Comparison of ENCODE assay signal across 9 cellular contexts in genomic region chr11:61752925-61753551, GRCh38. TPM values are rescaled to one million over a fixed set of nuclear protein-coding genes. Genes with fewer than 3 reads are reported as not detected.
DNase-seq lines count a peak whose midpoint lies in the region; ATAC-seq and TF ChIP-seq lines count a peak whose summit lies in the region.
"Had no signal": no experiment of that assay in that cellular context is flagged by ENCODE, and none has a peak within 500 bp of the region (broad histone marks: within the 10 kb centered on the region; RNA-seq: fewer than 3 reads in every experiment).

No MANE protein-coding gene starts in this region.

- H3K27me3 Mint-ChIP-seq in activated T-cell treated with anti-CD3 and anti-CD28 coated beads, Interleukin-2, amount 50 U/mL, for 72 hours (ENCODE audit: low read depth): peaks cover 30% of the 10 kb centered on the region

- H3K27me3 ChIP-seq in body of pancreas: no peaks in the 10 kb centered on the region
- H3K27me3 ChIP-seq in lung (ENCODE audit: control insufficient read depth, insufficient read depth): no peaks in the 10 kb centered on the region
- peaks cover 0 to 39% of the 10 kb centered on the region in 2 donors for H3K27me3 ChIP-seq in tibial artery

- ATAC-seq in activated T-cell treated with anti-CD3 and anti-CD28 coated beads, Interleukin-2, amount 50 U/mL, for 72 hours (replicated peaks in 1 of 2): peak in 1 of 2 donors; percentile 1
- ATAC-seq in body of pancreas: no peak
- no peak for ATAC-seq in lung (ENCODE audit: insufficient read depth, low FRiP score)

- H3K4me3 Mint-ChIP-seq in activated T-cell treated with anti-CD3 and anti-CD28 coated beads, Interleukin-2, amount 50 U/mL, for 72 hours: peak overlapping the region; percentile 78 to 81

- H3K9me3 ChIP-seq in body of pancreas (no peaks in the 10 kb centered on the region), lung (ENCODE audit: control insufficient read depth in 2 of 2, insufficient read depth in 1 of 2, low read length in 1 of 2) (no peaks in the 10 kb centered on the region), tibial artery (no peaks in the 10 kb centered on the region)

- H3K4me3 ChIP-seq in body of pancreas (peak overlapping the region; percentile 37 to 44), lung (peak overlapping the region; percentile 40), tibial artery (peak overlapping the region; percentile 36 to 55)

- 10 to 17% methylated on average over 12 to 17 of the region's 17 CpGs for WGBS in body of pancreas, 2 donors
- 33 to 39% methylated on average over 17 of the region's 17 CpGs for WGBS in lung, 2 donors

- H3K4me1 ChIP-seq in body of pancreas: peaks cover 66% of the 10 kb centered on the region
- no peaks in the 10 kb centered on the region for H3K4me1 ChIP-seq in lung (ENCODE audit: control insufficient read depth in 2 of 2, insufficient read depth in 2 of 2, low read length in 2 of 2)
- H3K4me1 ChIP-seq in tibial artery: peaks cover 0 to 10% (median 6%) of the 10 kb centered on the region in 4 donors

- POLR2A ChIA-PET in HEK293T (lab: Yijun Ruan, JAX): no interaction called here

- peaks cover 27% of the 10 kb centered on the region for H3K4me1 Mint-ChIP-seq in activated T-cell treated with anti-CD3 and anti-CD28 coated beads, Interleukin-2, amount 50 U/mL, for 72 hours (ENCODE audit: low read depth)

- H3K36me3 ChIP-seq in body of pancreas (replicated peaks in 1 of 2; ENCODE audit: insufficient read depth in 1 of 2, low read depth in 2 of 2) (no peaks in the 10 kb centered on the region), lung (ENCODE audit: control insufficient read depth in 2 of 2, insufficient read depth in 2 of 2, low read length in 2 of 2) (no peaks in the 10 kb centered on the region), tibial artery (no peaks in the 10 kb centered on the region)

- no peaks in the 10 kb centered on the region for H3K9me3 Mint-ChIP-seq in activated T-cell treated with anti-CD3 and anti-CD28 coated beads, Interleukin-2, amount 50 U/mL, for 72 hours

- H3K27ac ChIP-seq in body of pancreas (peak overlapping the region; percentile 85 to 97 (median 96)), lung (ENCODE audit: low read depth in 1 of 2, low read length in 1 of 2) (peak overlapping the region in 1 of 2 donors; percentile 45), tibial artery (no peak overlapping the region)

- TF ChIP-seq CTCF in body of pancreas (IDR thresholded peaks at IDR 0.05) (peak in 1 of 7 experiments; percentile 11), lung (IDR thresholded peaks at IDR 0.05; ENCODE audit: control extremely low read depth, extremely low read depth) (no peak), tibial artery (IDR thresholded peaks at IDR 0.05) (no peak)

- intact Hi-C loops in body of pancreas (cut with DNase I) (no loop called here), tibial artery (cut with DNase I; ENCODE audit: low total_unique reads) (no loop called here)

- DNase-seq in activated T-cell treated with anti-CD3 and anti-CD28 coated beads, Interleukin-2, amount 50 U/mL, for 72 hours: no peak
- no peak for DNase-seq in activated T-cell treated with anti-CD3 and anti-CD28 coated beads, Interleukin-2, amount 50 U/mL, for 48 hours
- DNase-seq in body of pancreas: peak in 1 of 4 donors; percentile 35
- DNase-seq in lung (ENCODE audit: low spot score): no peak
- no peak for DNase-seq in tibial artery
- no peak for DNase-seq in HEK293T (ENCODE audit: extremely low spot score)
- DNase-seq in T1000 (lab: John Stamatoyannopoulos, UW): no peak
- no peak for DNase-seq in cerebellum (ENCODE audit: low spot score)
- DNase-seq: NCI-H1694 treated with DMSO at 0.1 percent for 48 hours had no signal

- H3K27ac Mint-ChIP-seq in activated T-cell treated with anti-CD3 and anti-CD28 coated beads, Interleukin-2, amount 50 U/mL, for 72 hours: no peak overlapping the region

- CTCF ChIA-PET in HEK293T (lab: Yijun Ruan, JAX): interaction anchor here (1.2 to 1.5 kb wide), 2 partner anchors 35 to 40 kb away, joined by 3 to 4 read pairs; partner anchors contain the start of genes FEN1 and TMEM258

- no peaks in the 10 kb centered on the region for H3K36me3 Mint-ChIP-seq in activated T-cell treated with anti-CD3 and anti-CD28 coated beads, Interleukin-2, amount 50 U/mL, for 72 hours (ENCODE audit: insufficient read depth in 2 of 2)

- no peak for TF ChIP-seq POLR2A in body of pancreas (IDR thresholded peaks at IDR 0.05)

TF ChIP-seq in HEK293T, 16 proteins besides CTCF, POLR2A, EP300 and RAD21:
- TF ChIP-seq FOXK2 (IDR thresholded peaks at IDR 0.05) (no peak), FOXA1 (IDR thresholded peaks at IDR 0.05) (no peak), PKNOX1 (IDR thresholded peaks at IDR 0.05) (no peak), ARNT (IDR thresholded peaks at IDR 0.05) (no peak), CTBP1 (IDR thresholded peaks at IDR 0.05; ENCODE audit: borderline replicate concordance) (no peak), FOXM1 (IDR thresholded peaks at IDR 0.05; ENCODE audit: borderline replicate concordance) (no peak), NFRKB (IDR thresholded peaks at IDR 0.05) (no peak), HDGF (IDR thresholded peaks at IDR 0.05; ENCODE audit: borderline replicate concordance) (no peak), SUZ12 (IDR thresholded peaks at IDR 0.05) (no peak), SP1 (IDR thresholded peaks at IDR 0.05) (no peak), LEF1 (IDR thresholded peaks at IDR 0.05; ENCODE audit: borderline replicate concordance) (no peak), TARDBP (IDR thresholded peaks at IDR 0.05) (no peak), L3MBTL2 (conservative IDR thresholded peaks at IDR 0.05) (no peak), ELF4 (IDR thresholded peaks at IDR 0.05) (no peak), BHLHE40 (IDR thresholded peaks at IDR 0.05; ENCODE audit: borderline replicate concordance) (no peak), ZNF384 (IDR thresholded peaks at IDR 0.05) (no peak)

RNA-seq across cellular contexts. Expression of gene MYRF, which starts 0.6 kb away (rescaled TPM):
- 1 to 10 TPM; 2.2 to 2.9 TPM for total RNA-seq in activated T-cell treated with anti-CD3 and anti-CD28 coated beads, Interleukin-2, amount 50 U/mL, for 72 hours
- total RNA-seq in body of pancreas (10 to 100 TPM; 33.2 to 47.5 TPM), lung (10 to 100 TPM; 27.1 to 41.2 TPM), cerebellum (1.7 TPM)
- 10 to 100 TPM; 11.9 to 23.3 TPM for polyA plus RNA-seq in lung

RNA-seq across cellular contexts. Expression of gene TMEM258, which starts 39.4 kb away (rescaled TPM):
- total RNA-seq in activated T-cell treated with anti-CD3 and anti-CD28 coated beads, Interleukin-2, amount 50 U/mL, for 72 hours: 100 to 1,000 TPM; 146 to 169 TPM
- total RNA-seq in body of pancreas (10 to 100 TPM in 1 of 2 donors, 1 to 10 TPM in 1; 8.6 to 29.1 TPM), lung (100 to 1,000 TPM in 1 of 2 donors, 10 to 100 TPM in 1; 43.9 to 118 TPM), cerebellum (74.4 TPM)
- polyA plus RNA-seq in lung: 100 to 1,000 TPM; 208 to 229 TPM

RNA-seq across cellular contexts. Expression of gene FEN1, which starts 39.7 kb away (rescaled TPM):
- total RNA-seq in activated T-cell treated with anti-CD3 and anti-CD28 coated beads, Interleukin-2, amount 50 U/mL, for 72 hours: 10 to 100 TPM; 55.4 to 64.7 TPM
- total RNA-seq in body of pancreas (1 to 10 TPM; 2.6 to 3.4 TPM), lung (10 to 100 TPM in 1 of 2 donors, 1 to 10 TPM in 1; 6.4 to 13.2 TPM), cerebellum (15.2 TPM)
- 10 to 100 TPM in 1 of 2 donors, 1 to 10 TPM in 1; 7.7 to 12.6 TPM for polyA plus RNA-seq in lung

Comparison
In these comparisons a context has a peak if more than half of its experiments do, and no peak if none do; other contexts are left out.
1. H3K27ac ChIP-seq: peak in body of pancreas (4 of 4); none in tibial artery (0 of 2).
2. RNA of gene MYRF, which starts 0.6 kb away (total RNA-seq): 33.2 to 47.5 TPM in body of pancreas and 27.1 to 41.2 TPM in lung; 2.2 to 2.9 TPM in activated T-cell treated with anti-CD3 and anti-CD28 coated beads, Interleukin-2, amount 50 U/mL, for 72 hours and 1.7 TPM in cerebellum (single experiment); every median in the first group is over 4 times any median in the second.
3. Peak in every context shown above with its lines, with median percentiles within 50 percentile points of each other: H3K4me3 ChIP-seq.